ENCODE assay signal across 13 cellular contexts in the genomic region with DNA sequence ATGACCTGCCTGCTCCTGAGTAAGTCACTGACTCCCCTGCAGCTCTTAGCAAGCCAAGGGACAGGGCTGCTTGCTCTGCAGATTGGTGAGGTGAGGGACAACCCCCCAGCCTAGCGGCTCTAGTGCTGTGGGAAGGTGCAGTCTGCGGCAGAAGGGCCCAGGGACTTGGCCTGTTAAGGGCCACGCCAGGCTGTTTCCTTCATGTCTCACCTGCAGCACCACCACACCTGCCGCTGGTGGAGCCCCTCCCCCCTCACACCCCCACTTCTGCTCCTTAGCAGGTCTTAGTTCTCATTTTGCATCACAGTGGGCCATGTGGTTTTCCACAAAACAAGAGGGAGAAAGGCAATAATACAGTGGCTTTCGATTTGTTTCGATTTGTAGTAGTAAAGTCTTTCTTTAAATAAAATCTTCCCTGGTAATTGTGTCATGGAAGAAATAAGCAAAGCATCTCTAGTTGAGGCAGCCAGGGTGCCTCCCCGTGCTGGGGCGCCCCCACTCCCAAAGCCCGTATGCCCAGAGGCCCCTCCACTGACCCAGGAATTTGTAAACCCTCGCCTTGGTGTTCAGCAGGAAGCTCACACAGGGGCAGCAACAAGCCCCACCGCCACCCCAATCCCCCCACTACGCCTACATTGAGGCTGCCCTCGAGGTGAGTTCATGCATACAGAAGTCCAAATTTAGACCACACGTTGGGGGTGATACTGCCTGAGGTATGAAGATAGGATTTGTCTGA.
A peak's percentile ranks its signal among the peaks of the same experiment; 100 is the strongest.
DNase-seq lines count a peak whose midpoint lies in the region; ATAC-seq, FAIRE-seq and TF ChIP-seq lines count a peak whose summit lies in the region.
"Had no signal": no experiment of that assay in that cellular context is flagged by ENCODE, and none has a peak within 500 bp of the region (broad histone marks: within the 10 kb centered on the region; RNA-seq: fewer than 3 reads in every experiment).

No MANE protein-coding gene starts in this region.

- H3K4me3 Mint-ChIP-seq in activated CD8-positive, alpha-beta T cell treated with anti-CD3 and anti-CD28 coated beads for 36 hours, result no peak overlapping the region
- H3K4me3 Mint-ChIP-seq in memory B cell, result no peak overlapping the region
- H3K4me3 Mint-ChIP-seq: immature natural killer cell had no signal

- H3K27me3 ChIP-seq in BLaER1 (no peaks in the 10 kb centered on the region), A673 (replicated peaks; ENCODE audit: insufficient read depth, low read depth, low read length, poor library complexity) (no peaks in the 10 kb centered on the region)

- H3K4me1 Mint-ChIP-seq in activated CD8-positive, alpha-beta T cell treated with anti-CD3 and anti-CD28 coated beads for 36 hours (ENCODE audit: low read depth), result peaks cover 34% of the 10 kb centered on the region
- H3K4me1 Mint-ChIP-seq in memory B cell, result peaks cover 25% of the 10 kb centered on the region
- H3K4me1 Mint-ChIP-seq: immature natural killer cell had no signal

- intact Hi-C loops in activated CD8-positive, alpha-beta T cell treated with anti-CD3 and anti-CD28 coated beads for 36 hours (cut with micrococcal nuclease), result loop anchor here (10.0 kb wide), 1 partner anchor 86 kb away; a partner anchor contains a TSS
- intact Hi-C loops in A673 (cut with micrococcal nuclease; ENCODE audit: unreplicated experiment), result no loop called here

- H3K27ac ChIP-seq in BLaER1 (no peak overlapping the region), A673 (ENCODE audit: low read depth, low read length, poor library complexity, severe bottlenecking) (no peak overlapping the region)
- H3K27ac ChIP-seq: dorsolateral prefrontal cortex, SK-N-MC had no signal

- DNase-seq in GM12891 (ENCODE audit: insufficient read length, low spot score) (peak; percentile 51), memory B cell (ENCODE audit: low spot score in 2 of 2) (no peak), A673 (ENCODE audit: low spot score) (no peak), SIG-M5 (lab: John Stamatoyannopoulos, UW) (no peak)
- peak; percentile 66 for DNase-seq in activated CD8-positive, alpha-beta T cell treated with anti-CD3 and anti-CD28 coated beads for 36 hours
- DNase-seq: immature natural killer cell, NCI-H526 treated with DMSO at 0.1 percent for 48 hours had no signal

- TF ChIP-seq POLR2A in GM12891 (IDR thresholded peaks at IDR 0.05; ENCODE audit: low read depth, low read length), result no peak

- H3K9ac ChIP-seq in BLaER1, result no peak overlapping the region

- H3K36me3 Mint-ChIP-seq in activated CD8-positive, alpha-beta T cell treated with anti-CD3 and anti-CD28 coated beads for 36 hours (ENCODE audit: low read depth), result no peaks in the 10 kb centered on the region
- H3K36me3 Mint-ChIP-seq in memory B cell, result no peaks in the 10 kb centered on the region
- H3K36me3 Mint-ChIP-seq: immature natural killer cell had no signal

- no peaks in the 10 kb centered on the region for H3K9me3 Mint-ChIP-seq in activated CD8-positive, alpha-beta T cell treated with anti-CD3 and anti-CD28 coated beads for 36 hours
- H3K9me3 Mint-ChIP-seq in memory B cell, result no peaks in the 10 kb centered on the region
- H3K9me3 Mint-ChIP-seq: immature natural killer cell had no signal

- FAIRE-seq in GM12891 (lab: Jason Lieb, UNC), result peak; percentile 93
- FAIRE-seq: H54 had no signal

- CTCF ChIA-PET in activated CD8-positive, alpha-beta T cell treated with anti-CD3 and anti-CD28 coated beads for 36 hours (lab: Charles Lee), result no interaction called here
- CTCF ChIA-PET in A673 (lab: Charles Lee), result no interaction called here

- no peak for TF ChIP-seq CTCF in activated CD8-positive, alpha-beta T cell treated with anti-CD3 and anti-CD28 coated beads for 36 hours (IDR thresholded peaks at IDR 0.05)
- TF ChIP-seq CTCF in A673 (conservative IDR thresholded peaks at IDR 0.05; ENCODE audit: low read depth, low read length), result no peak

- H3K36me3 ChIP-seq in BLaER1 (no peaks in the 10 kb centered on the region), A673 (ENCODE audit: insufficient read depth, low read length, poor library complexity, severe bottlenecking) (no peaks in the 10 kb centered on the region)

- peak; percentile 79 for ATAC-seq in activated CD8-positive, alpha-beta T cell treated with anti-CD3 and anti-CD28 coated beads for 36 hours
- ATAC-seq in memory B cell (ENCODE audit: low read depth) (peak; percentile 31), GM21576 (IDR thresholded peaks at IDR 0.05; ENCODE audit: unreplicated experiment) (no peak), GM18502 (IDR thresholded peaks at IDR 0.05; ENCODE audit: poor library complexity, unreplicated experiment) (no peak)

- H3K4me3 ChIP-seq in BLaER1 (no peak overlapping the region), A673 (ENCODE audit: low read depth, low read length, poor library complexity, severe bottlenecking) (no peak overlapping the region)
- H3K4me3 ChIP-seq: dorsolateral prefrontal cortex, SK-N-MC had no signal

- H3K9me3 ChIP-seq in BLaER1 (no peaks in the 10 kb centered on the region), A673 (ENCODE audit: low read depth, low read length, poor library complexity, severe bottlenecking) (no peaks in the 10 kb centered on the region)

- BruUV-seq in A673 (replicated peaks; lab: Mats Ljungman, UMichigan), result no TSS peak

- POLR2A ChIA-PET in activated CD8-positive, alpha-beta T cell treated with anti-CD3 and anti-CD28 coated beads for 36 hours (lab: Charles Lee), result interaction anchor here (1.0 kb wide), 1 partner anchor 11 kb away, joined by 4 read pairs; no protein-coding TSS in a partner anchor
- POLR2A ChIA-PET in A673 (lab: Charles Lee; ENCODE audit: low non-redundant PET), result no interaction called here

- no peaks in the 10 kb centered on the region for H3K27me3 Mint-ChIP-seq in activated CD8-positive, alpha-beta T cell treated with anti-CD3 and anti-CD28 coated beads for 36 hours
- H3K27me3 Mint-ChIP-seq in memory B cell, result peaks cover 26% of the 10 kb centered on the region

- H4K20me1 ChIP-seq in BLaER1, result no peaks in the 10 kb centered on the region

- peaks cover 70% of the 10 kb centered on the region for H3K4me1 ChIP-seq in BLaER1
- H3K4me1 ChIP-seq in A673 (ENCODE audit: insufficient read depth, low read length, poor library complexity, severe bottlenecking), result no peaks in the 10 kb centered on the region

- peak overlapping the region; percentile 12 for H3K27ac Mint-ChIP-seq in activated CD8-positive, alpha-beta T cell treated with anti-CD3 and anti-CD28 coated beads for 36 hours
- no peak overlapping the region for H3K27ac Mint-ChIP-seq in memory B cell

- H3K4me2 ChIP-seq in BLaER1, result peak overlapping the region; percentile 94

TF ChIP-seq in GM12891, 5 proteins besides CTCF, POLR2A, EP300 and RAD21:
- TF ChIP-seq SPI1 (IDR thresholded peaks at IDR 0.05; ENCODE audit: low read depth, low read length), result no peak
- TF ChIP-seq POU2F2 (IDR thresholded peaks at IDR 0.05; ENCODE audit: low read depth, low read length), result no peak
- TF ChIP-seq TAF1 (IDR thresholded peaks at IDR 0.05; ENCODE audit: low read depth, low read length), result no peak
- TF ChIP-seq POLR2AphosphoS5 (IDR thresholded peaks at IDR 0.05; ENCODE audit: low read depth, low read length), result no peak
- TF ChIP-seq PAX5 (IDR thresholded peaks at IDR 0.05; ENCODE audit: insufficient read depth, low read length, severe bottlenecking), result no peak
TF ChIP-seq in GM12891: peak in this region for 0.

Comparison
In these comparisons a context has a peak if more than half of its experiments do, and no peak if none do; other contexts are left out.
1. DNase-seq: peak in GM12891 (single experiment) and activated CD8-positive, alpha-beta T cell treated with anti-CD3 and anti-CD28 coated beads for 36 hours (single experiment); none in memory B cell (0 of 2), A673 (single experiment) and SIG-M5 (single experiment).
2. ATAC-seq: peak in activated CD8-positive, alpha-beta T cell treated with anti-CD3 and anti-CD28 coated beads for 36 hours (single experiment) and memory B cell (single experiment); none in GM21576 (single experiment) and GM18502 (single experiment).